Comparison of ENCODE assay signal across 17 cellular contexts in genomic region chr18:36327352-36328316, GRCh38. TPM values are rescaled to one million over a fixed set of nuclear protein-coding genes. Genes with fewer than 3 reads are reported as not detected.
DNase-seq lines count a peak whose midpoint lies in the region; ATAC-seq, FAIRE-seq and TF ChIP-seq lines count a peak whose summit lies in the region.
"Had no signal": no experiment of that assay in that cellular context is flagged by ENCODE, and none has a peak within 500 bp of the region (broad histone marks: within the 10 kb centered on the region; RNA-seq: fewer than 3 reads in every experiment).

No MANE protein-coding gene starts in this region.

- TF ChIP-seq CTCF in K562 (IDR thresholded peaks at IDR 0.05 in 2 of 3, conservative IDR thresholded peaks at IDR 0.05 in 1 of 3; ENCODE audit: insufficient read depth in 2 of 3, low read depth in 1 of 3, low read length in 3 of 3) (no peak), vagina (IDR thresholded peaks at IDR 0.05) (no peak)

- BruUV-seq in K562 (replicated peaks; lab: Mats Ljungman, UMichigan), result no TSS peak

- 0% methylated on average over 5 of the region's 5 CpGs for WGBS in K562 (ENCODE audit: insufficient coverage, low coverage, missing lambda C conversion rate)

- CTCF ChIA-PET in K562 (lab: Yijun Ruan, JAX; ENCODE audit: low intra/inter-chr PET ratio), result no interaction called here

- H3K27me3 ChIP-seq in K562 (ENCODE audit: control insufficient read depth in 2 of 2, insufficient read depth in 2 of 2, low read length in 2 of 2) (peaks cover 10 to 21% of the 10 kb centered on the region in 2 experiments; a peak in 2 of 5 replicates), vagina (no peaks in the 10 kb centered on the region)

- H3K4me1 ChIP-seq in K562 (replicated peaks in 1 of 2; ENCODE audit: control insufficient read depth in 2 of 2, insufficient read depth in 2 of 2, low read length in 2 of 2) (no peaks in the 10 kb centered on the region), vagina (no peaks in the 10 kb centered on the region)
- H3K4me1 ChIP-seq: Caco-2 had no signal

- ATAC-seq in GM19463 (IDR thresholded peaks at IDR 0.05; ENCODE audit: unreplicated experiment), result peak; percentile 29
- no peak for ATAC-seq in K562
- ATAC-seq in left ventricle myocardium superior, result peak; percentile 80
- no peak for ATAC-seq in GM21515 (IDR thresholded peaks at IDR 0.05; ENCODE audit: unreplicated experiment)
- ATAC-seq in GM21619 (IDR thresholded peaks at IDR 0.05; ENCODE audit: unreplicated experiment), result no peak
- ATAC-seq: HepG2 had no signal

- H3K9me1 ChIP-seq in K562 (ENCODE audit: control insufficient read depth, insufficient read depth, low read length), result peaks cover 2% of the 10 kb centered on the region

- FAIRE-seq in K562 (lab: Jason Lieb, UNC), result no peak
- FAIRE-seq: HepG2 had no signal

- in situ Hi-C loops in K562 (cut with MboI), result no loop called here

- no peak for TF ChIP-seq EP300 in K562 (IDR thresholded peaks at IDR 0.05; ENCODE audit: low read length)

- no peaks in the 10 kb centered on the region for H3K9me3 ChIP-seq in K562 (replicated peaks; ENCODE audit: control insufficient read depth, insufficient read depth, low read depth, low read length)
- H3K9me3 ChIP-seq in vagina, result no peaks in the 10 kb centered on the region
- H3K9me3 ChIP-seq: Caco-2 had no signal

- no peak for DNase-seq in K562 (ENCODE audit: extremely low read depth in 1 of 4, low spot score in 3 of 4)
- DNase-seq in left ventricle myocardium superior, result no peak
- peak; percentile 7 to 52 for DNase-seq in vagina (ENCODE audit: extremely low spot score in 2 of 2)
- DNase-seq in HuH-7.5 (ENCODE audit: low spot score), result no peak
- DNase-seq: ACHN; Caco-2; EL; GOT3; NCI-H1105; NCI-H187; NCI-H446; NCI-H69; NK-92 treated with Interleukin-12 subunit alpha and Interleukin-12 subunit beta, amount 100 ng/mL, for 24 hours had no signal

- no peaks in the 10 kb centered on the region for H3K79me2 ChIP-seq in K562 (ENCODE audit: control insufficient read depth, insufficient read depth, low read length)

- H2AFZ ChIP-seq in K562 (ENCODE audit: low read depth, low read length), result no peak overlapping the region

- no peaks in the 10 kb centered on the region for H4K20me1 ChIP-seq in K562 (replicated peaks; ENCODE audit: control insufficient read depth, insufficient read depth, low read length)

- no peak for TF ChIP-seq POLR2A in K562 (conservative IDR thresholded peaks at IDR 0.05)
- no peak for TF ChIP-seq POLR2A in vagina (IDR thresholded peaks at IDR 0.05)

- intact Hi-C loops in K562 (cut with micrococcal nuclease), result no loop called here
- intact Hi-C loops in left ventricle myocardium superior (cut with micrococcal nuclease), result no loop called here
- intact Hi-C loops in vagina (cut with DNase I), result no loop called here

- H3K4me2 ChIP-seq in K562 (ENCODE audit: insufficient read depth, low read length), result no peak overlapping the region

- no peak for TF ChIP-seq RAD21 in K562 (CRISPR knock-in tag; conservative IDR thresholded peaks at IDR 0.05 in 1 of 2, IDR thresholded peaks at IDR 0.05 in 1 of 2)

- POLR2A ChIA-PET in K562 (lab: Yijun Ruan, JAX), result interaction anchor here (1.0 kb wide), 1 partner anchor 8 kb away, joined by 4 read pairs; no protein-coding TSS in a partner anchor

- H3K27ac ChIP-seq in K562 (ENCODE audit: extremely low read depth, low read depth, low read length) (no peak overlapping the region), vagina (no peak overlapping the region)

- H3K4me3 ChIP-seq in K562 (no peak overlapping the region), vagina (no peak overlapping the region)

- H3K36me3 ChIP-seq in K562 (ENCODE audit: control insufficient read depth, insufficient read depth, low read length), result no peaks in the 10 kb centered on the region
- no peaks in the 10 kb centered on the region for H3K36me3 ChIP-seq in vagina

- H3K9ac ChIP-seq in K562 (ENCODE audit: insufficient read depth in 1 of 2, low read depth in 2 of 2, low read length in 2 of 2), result no peak overlapping the region

TF ChIP-seq in K562, 482 proteins besides CTCF, POLR2A, EP300 and RAD21:
- TF ChIP-seq ZBTB40 (IDR thresholded peaks at IDR 0.05), result 0 out of 2 replicates have a peak, but pooled peaks have one; percentile 17
- TF ChIP-seq ZBTB40 (CRISPR knock-in tag; IDR thresholded peaks at IDR 0.05), result no peak
- no peak for TF ChIP-seq KLF1 (tag; IDR thresholded peaks at IDR 0.05)

RNA-seq across cellular contexts. Expression of gene FHOD3, which starts 30.1 kb away (rescaled TPM):
- total RNA-seq in K562 (2011; cell fraction: chromatin; rRNA removed; ENCODE audit: low replicate concordance), result not detected in 2 replicates
- total RNA-seq in K562 (2011; cell fraction: nucleolus; rRNA removed), result not detected in 2 replicates
- total RNA-seq in K562 (2011; cell fraction: nucleoplasm; rRNA removed), result not detected in 2 replicates
- total RNA-seq in K562 (2014; rRNA removed), result not detected in 2 replicates
- not detected in 2 replicates for total RNA-seq in K562 (2014; rRNA removed; fragmentation: Illumina TruSeq; extraction: Trizol)
- total RNA-seq in K562 (2015; rRNA removed; fragmentation: Illumina TruSeq; extraction: Trizol), result not detected in 2 replicates
- total RNA-seq in K562 (2021), result 0.11 TPM in 1 of 2 replicates, not detected in the other
- not detected in 2 replicates for polyA plus RNA-seq in K562 (2011; rRNA removed)
- not detected in 2 replicates for polyA plus RNA-seq in K562 (2011; cell fraction: cytosol; rRNA removed)
- polyA plus RNA-seq in K562 (2011; cell fraction: nucleus; rRNA removed), result not detected in 2 replicates
- 0.08 TPM in 1 of 2 replicates, not detected in the other for polyA plus RNA-seq in K562 (2012)
- polyA plus RNA-seq in K562 (2014; fragmentation: Illumina TruSeq; extraction: Trizol), result not detected in 2 replicates
- not detected for polyA plus RNA-seq in K562 (2014; fragmentation: Nextera tagmentation; extraction: Ambion mirVana)
- polyA plus RNA-seq in K562 (2014; rRNA removed), result not detected in 2 replicates
- not detected in 2 replicates for polyA minus RNA-seq in K562 (2011; rRNA and poly(A)+ RNA removed)
- not detected in 2 replicates for polyA minus RNA-seq in K562 (2011; cell fraction: cytosol; rRNA and poly(A)+ RNA removed)
- polyA minus RNA-seq in K562 (2011; cell fraction: nucleus; rRNA and poly(A)+ RNA removed), result not detected in 2 replicates
- total RNA-seq in left ventricle myocardium superior, result 347 TPM
- total RNA-seq in vagina, result 5.6 TPM
- total RNA-seq: Caco-2 had no signal
- polyA plus RNA-seq: HepG2 had no signal

Comparison
In these comparisons a context has a peak if more than half of its experiments do, and no peak if none do; other contexts are left out.
1. ATAC-seq: peak in GM19463 (single experiment) and left ventricle myocardium superior (single experiment); none in K562 (single experiment), GM21515 (single experiment) and GM21619 (single experiment).
2. DNase-seq: peak in vagina (2 of 2); none in K562 (0 of 4), left ventricle myocardium superior (single experiment) and HuH-7.5 (single experiment).
3. RNA of gene FHOD3, which starts 30.1 kb away (total RNA-seq): 347 TPM in left ventricle myocardium superior (single experiment); 5.6 TPM in vagina (single experiment) and 0.11 TPM in K562; every median in the first group is over 10 times any median in the second.